Comparison of ENCODE assay signal across 14 cellular contexts in genomic region chr10:112775347-112775746, GRCh38.
DNase-seq lines count a peak whose midpoint lies in the region; ATAC-seq and TF ChIP-seq lines count a peak whose summit lies in the region.
"Had no signal": no experiment of that assay in that cellular context is flagged by ENCODE, and none has a peak within 500 bp of the region (broad histone marks: within the 10 kb centered on the region; RNA-seq: fewer than 3 reads in every experiment).

No MANE protein-coding gene starts in this region.

- no peaks in the 10 kb centered on the region for H3K27me3 Mint-ChIP-seq in progenitor cell of endocrine pancreas

- H3K4me1 ChIP-seq in foreskin keratinocyte: peaks cover 5% of the 10 kb centered on the region

- H3K9me3 Mint-ChIP-seq in progenitor cell of endocrine pancreas (ENCODE audit: low read depth): peaks cover 7% of the 10 kb centered on the region

- peaks cover 18% of the 10 kb centered on the region for H3K36me3 Mint-ChIP-seq in progenitor cell of endocrine pancreas (ENCODE audit: insufficient read depth)

- TF ChIP-seq CTCF in foreskin keratinocyte (conservative IDR thresholded peaks at IDR 0.05) (peak; percentile 26), progenitor cell of endocrine pancreas (IDR thresholded peaks at IDR 0.05; ENCODE audit: unreplicated experiment) (peak; percentile 47)

- ATAC-seq in foreskin keratinocyte (no peak), HG03045 (IDR thresholded peaks at IDR 0.05; ENCODE audit: unreplicated experiment) (no peak)
- ATAC-seq: activated CD8-positive, alpha-beta T cell treated with anti-CD3 and anti-CD28 coated beads, Interleukin-2, amount 10 ng/mL, durations not matched to agents 7 days and 5 days had no signal

- no peaks in the 10 kb centered on the region for H3K27me3 ChIP-seq in foreskin keratinocyte

- H3K4me3 Mint-ChIP-seq in progenitor cell of endocrine pancreas (ENCODE audit: low read depth): no peak overlapping the region
- H3K4me3 Mint-ChIP-seq: activated CD8-positive, alpha-beta T cell treated with anti-CD3 and anti-CD28 coated beads, Interleukin-2, amount 10 ng/mL, durations not matched to agents 7 days and 5 days had no signal

- H3K27ac ChIP-seq in foreskin keratinocyte: no peak overlapping the region
- H3K27ac ChIP-seq: 22Rv1, skin epidermis had no signal

- DNase-seq in DMS 273 (lab: John Stamatoyannopoulos, UW; ENCODE audit: unreplicated experiment) (peak; percentile 7), DMS 273 treated with DMSO at 0.1 percent for 48 hours (lab: John Stamatoyannopoulos, UW) (no peak), amniotic epithelial cell (ENCODE audit: low read depth) (peak; percentile 26), foreskin keratinocyte (no peak), progenitor cell of endocrine pancreas (ENCODE audit: low spot score, unreplicated experiment) (no peak), occipital lobe (lab: John Stamatoyannopoulos, UW) (no peak)
- no peak for DNase-seq in activated naive CD4-positive, alpha-beta T cell treated with Interleukin-2 at 50 U/mL for 16 hours
- DNase-seq: activated CD8-positive, alpha-beta T cell treated with anti-CD3 and anti-CD28 coated beads, Interleukin-2, amount 10 ng/mL, durations not matched to agents 7 days and 5 days; activated effector memory CD4-positive, alpha-beta T cell treated with anti-CD3 and anti-CD28 coated beads, Interleukin-2, amount 50 U/mL, for 16 hours; hippocampal formation; NCI-H2081 treated with DMSO at 0.1 percent for 48 hours had no signal

- H3K27ac Mint-ChIP-seq in progenitor cell of endocrine pancreas: peak overlapping the region; percentile 92
- H3K27ac Mint-ChIP-seq: activated CD8-positive, alpha-beta T cell treated with anti-CD3 and anti-CD28 coated beads, Interleukin-2, amount 10 ng/mL, durations not matched to agents 7 days and 5 days had no signal

- H3K4me1 Mint-ChIP-seq in progenitor cell of endocrine pancreas (ENCODE audit: low read depth): peaks cover 51% of the 10 kb centered on the region

Comparison
In these comparisons a context has a peak if more than half of its experiments do, and no peak if none do; other contexts are left out.
1. DNase-seq: peak in DMS 273 (single experiment) and amniotic epithelial cell (single experiment); none in DMS 273 treated with DMSO at 0.1 percent for 48 hours (single experiment), foreskin keratinocyte (0 of 2), progenitor cell of endocrine pancreas (single experiment), activated naive CD4-positive, alpha-beta T cell treated with Interleukin-2 at 50 U/mL for 16 hours (single experiment) and occipital lobe (single experiment).